Comparison of ENCODE assay signal across 1 cellular context in the genomic region with DNA sequence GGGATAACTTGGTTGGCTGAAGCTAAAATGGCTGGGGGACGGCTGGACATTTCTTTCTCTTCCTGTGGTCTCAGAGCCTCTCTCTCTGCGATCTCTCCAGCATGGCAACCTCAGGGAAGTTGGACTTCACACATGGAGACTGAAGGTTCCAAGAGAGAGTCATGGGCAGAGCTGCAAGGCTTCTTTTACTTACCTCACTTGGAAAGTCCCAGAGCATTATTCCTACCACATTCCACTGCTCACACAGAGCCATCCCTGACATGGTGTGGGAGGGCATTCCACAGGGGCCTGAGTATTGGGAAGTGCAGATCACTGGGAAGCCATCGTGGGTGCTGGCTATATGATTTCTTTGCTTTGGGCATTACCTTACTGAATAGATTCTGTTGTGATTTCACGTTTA.
TF ChIP-seq lines count a peak whose summit lies in the region.

No MANE protein-coding gene starts in this region.

TF ChIP-seq in WTC11, 78 proteins besides CTCF, POLR2A, EP300 and RAD21 (continued from another document):
- TF ChIP-seq STAT6 (CRISPR knock-in tag; conservative IDR thresholded peaks at IDR 0.05; ENCODE audit: low read depth) (no peak), JUN (CRISPR knock-in tag; IDR thresholded peaks at IDR 0.05) (no peak), ZNF423 (CRISPR knock-in tag; IDR thresholded peaks at IDR 0.05) (no peak), KAT7 (CRISPR knock-in tag; IDR thresholded peaks at IDR 0.05; ENCODE audit: borderline replicate concordance) (no peak), JAZF1 (CRISPR knock-in tag; IDR thresholded peaks at IDR 0.05) (no peak), ZNF416 (CRISPR knock-in tag; IDR thresholded peaks at IDR 0.05) (no peak), ZNF512 (CRISPR knock-in tag; IDR thresholded peaks at IDR 0.05; ENCODE audit: borderline replicate concordance) (no peak), ZNF138 (CRISPR knock-in tag; conservative IDR thresholded peaks at IDR 0.05) (no peak), GABPB1 (CRISPR knock-in tag; IDR thresholded peaks at IDR 0.05) (no peak), SMAD3 (CRISPR knock-in tag; IDR thresholded peaks at IDR 0.05; ENCODE audit: borderline replicate concordance) (no peak), ERG (CRISPR knock-in tag; IDR thresholded peaks at IDR 0.05) (no peak), ESRRA (CRISPR knock-in tag; IDR thresholded peaks at IDR 0.05; ENCODE audit: borderline replicate concordance) (no peak), CREM (CRISPR knock-in tag; IDR thresholded peaks at IDR 0.05) (no peak)
- TF ChIP-seq, protein P1, sequence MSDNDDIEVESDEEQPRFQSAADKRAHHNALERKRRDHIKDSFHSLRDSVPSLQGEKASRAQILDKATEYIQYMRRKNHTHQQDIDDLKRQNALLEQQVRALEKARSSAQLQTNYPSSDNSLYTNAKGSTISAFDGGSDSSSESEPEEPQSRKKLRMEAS (CRISPR knock-in tag; IDR thresholded peaks at IDR 0.05), result no peak
- TF ChIP-seq, protein P2, sequence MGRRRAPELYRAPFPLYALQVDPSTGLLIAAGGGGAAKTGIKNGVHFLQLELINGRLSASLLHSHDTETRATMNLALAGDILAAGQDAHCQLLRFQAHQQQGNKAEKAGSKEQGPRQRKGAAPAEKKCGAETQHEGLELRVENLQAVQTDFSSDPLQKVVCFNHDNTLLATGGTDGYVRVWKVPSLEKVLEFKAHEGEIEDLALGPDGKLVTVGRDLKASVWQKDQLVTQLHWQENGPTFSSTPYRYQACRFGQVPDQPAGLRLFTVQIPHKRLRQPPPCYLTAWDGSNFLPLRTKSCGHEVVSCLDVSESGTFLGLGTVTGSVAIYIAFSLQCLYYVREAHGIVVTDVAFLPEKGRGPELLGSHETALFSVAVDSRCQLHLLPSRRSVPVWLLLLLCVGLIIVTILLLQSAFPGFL (CRISPR knock-in tag; IDR thresholded peaks at IDR 0.05; ENCODE audit: borderline replicate concordance), result no peak
- TF ChIP-seq, protein P3, sequence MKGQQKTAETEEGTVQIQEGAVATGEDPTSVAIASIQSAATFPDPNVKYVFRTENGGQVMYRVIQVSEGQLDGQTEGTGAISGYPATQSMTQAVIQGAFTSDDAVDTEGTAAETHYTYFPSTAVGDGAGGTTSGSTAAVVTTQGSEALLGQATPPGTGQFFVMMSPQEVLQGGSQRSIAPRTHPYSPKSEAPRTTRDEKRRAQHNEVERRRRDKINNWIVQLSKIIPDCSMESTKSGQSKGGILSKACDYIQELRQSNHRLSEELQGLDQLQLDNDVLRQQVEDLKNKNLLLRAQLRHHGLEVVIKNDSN (CRISPR knock-in tag; IDR thresholded peaks at IDR 0.05), result no peak
TF ChIP-seq in WTC11: peak in this region for 0.
